In the genomic region with DNA sequence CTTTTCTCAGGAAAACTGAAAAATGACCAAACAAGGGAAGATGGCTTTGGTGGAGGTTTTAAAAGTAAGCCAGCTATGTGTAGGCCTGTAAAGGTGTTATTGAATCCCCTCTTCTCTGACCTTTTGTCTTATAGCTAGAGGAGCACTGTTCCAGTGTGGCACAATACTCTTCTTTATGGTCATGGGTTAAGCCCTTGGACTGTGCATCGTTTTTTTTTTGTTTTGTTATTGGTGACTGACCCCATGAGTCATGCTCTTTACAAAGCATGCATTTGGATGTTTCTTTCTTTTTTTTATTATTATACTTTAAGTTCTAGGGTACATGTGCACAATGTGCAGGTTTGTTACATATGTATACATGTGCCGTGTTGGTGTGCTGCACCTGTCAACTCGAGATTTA, we compare ENCODE assay signal across 1 cellular context.
TF ChIP-seq lines count a peak whose summit lies in the region.

No MANE protein-coding gene starts in this region.

TF ChIP-seq in SK-N-SH, 30 proteins besides CTCF, POLR2A, EP300 and RAD21 (continued from another document):
- TF ChIP-seq EZH2phosphoT487 (IDR thresholded peaks at IDR 0.05; ENCODE audit: borderline replicate concordance, low read depth): no peak
- no peak for TF ChIP-seq FOXJ3 (CRISPR knock-in tag; IDR thresholded peaks at IDR 0.05)
- TF ChIP-seq POLR2AphosphoS5 (IDR thresholded peaks at IDR 0.05; ENCODE audit: low read depth, low read length): no peak
- no peak for TF ChIP-seq NFIC (IDR thresholded peaks at IDR 0.05; ENCODE audit: borderline replicate concordance)
- TF ChIP-seq, protein P1, sequence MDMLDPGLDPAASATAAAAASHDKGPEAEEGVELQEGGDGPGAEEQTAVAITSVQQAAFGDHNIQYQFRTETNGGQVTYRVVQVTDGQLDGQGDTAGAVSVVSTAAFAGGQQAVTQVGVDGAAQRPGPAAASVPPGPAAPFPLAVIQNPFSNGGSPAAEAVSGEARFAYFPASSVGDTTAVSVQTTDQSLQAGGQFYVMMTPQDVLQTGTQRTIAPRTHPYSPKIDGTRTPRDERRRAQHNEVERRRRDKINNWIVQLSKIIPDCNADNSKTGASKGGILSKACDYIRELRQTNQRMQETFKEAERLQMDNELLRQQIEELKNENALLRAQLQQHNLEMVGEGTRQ (IDR thresholded peaks at IDR 0.05; ENCODE audit: borderline replicate concordance, low read depth, low read length): no peak
- TF ChIP-seq RXRA (IDR thresholded peaks at IDR 0.05; ENCODE audit: borderline replicate concordance, low read depth): no peak
- TF ChIP-seq FOSL2 (IDR thresholded peaks at IDR 0.05; ENCODE audit: borderline replicate concordance, low read depth): no peak
- TF ChIP-seq SMC3 (IDR thresholded peaks at IDR 0.05; ENCODE audit: low read depth, low read length): no peak
- TF ChIP-seq MEF2A (IDR thresholded peaks at IDR 0.05; ENCODE audit: borderline replicate concordance, low read depth): no peak
- TF ChIP-seq JUND (IDR thresholded peaks at IDR 0.05): no peak
